ENCODE assay signal across 1 cellular context in the genomic region with DNA sequence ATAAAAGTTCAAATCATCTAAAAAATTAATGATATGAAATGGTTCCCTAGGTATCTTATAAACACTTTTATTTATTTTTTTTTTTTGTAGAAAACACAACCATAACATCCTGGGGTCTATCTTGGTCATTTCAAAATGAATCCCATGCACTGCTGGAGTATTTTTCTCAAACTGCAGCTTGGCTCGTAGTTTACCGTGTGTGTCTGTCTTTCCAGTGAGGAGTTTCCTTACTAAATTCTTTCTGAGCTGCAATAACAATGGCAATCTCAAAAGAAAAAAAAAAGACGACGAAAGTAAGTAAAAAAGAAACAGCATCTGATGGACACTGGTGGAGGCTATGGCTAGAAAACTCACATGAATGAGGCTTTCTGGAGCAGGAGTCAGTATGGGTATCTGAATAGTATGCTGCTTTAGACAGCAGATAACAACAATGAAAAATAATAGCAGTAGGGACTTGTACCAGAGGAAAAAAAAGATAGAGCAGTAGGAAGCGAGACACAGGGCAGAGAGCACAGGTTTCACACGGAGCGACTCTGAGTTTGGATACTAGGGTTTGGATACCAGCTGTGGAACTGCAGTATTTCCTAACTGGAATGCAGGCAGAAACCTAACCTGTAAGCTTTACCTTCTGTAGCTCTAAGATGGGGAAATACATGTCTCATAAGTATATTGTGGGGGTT.
TF ChIP-seq lines count a peak whose summit lies in the region.

No MANE protein-coding gene starts in this region.

TF ChIP-seq in GM23338, 12 proteins besides CTCF, POLR2A, EP300 and RAD21 (continued from another document):
- TF ChIP-seq, protein P1, sequence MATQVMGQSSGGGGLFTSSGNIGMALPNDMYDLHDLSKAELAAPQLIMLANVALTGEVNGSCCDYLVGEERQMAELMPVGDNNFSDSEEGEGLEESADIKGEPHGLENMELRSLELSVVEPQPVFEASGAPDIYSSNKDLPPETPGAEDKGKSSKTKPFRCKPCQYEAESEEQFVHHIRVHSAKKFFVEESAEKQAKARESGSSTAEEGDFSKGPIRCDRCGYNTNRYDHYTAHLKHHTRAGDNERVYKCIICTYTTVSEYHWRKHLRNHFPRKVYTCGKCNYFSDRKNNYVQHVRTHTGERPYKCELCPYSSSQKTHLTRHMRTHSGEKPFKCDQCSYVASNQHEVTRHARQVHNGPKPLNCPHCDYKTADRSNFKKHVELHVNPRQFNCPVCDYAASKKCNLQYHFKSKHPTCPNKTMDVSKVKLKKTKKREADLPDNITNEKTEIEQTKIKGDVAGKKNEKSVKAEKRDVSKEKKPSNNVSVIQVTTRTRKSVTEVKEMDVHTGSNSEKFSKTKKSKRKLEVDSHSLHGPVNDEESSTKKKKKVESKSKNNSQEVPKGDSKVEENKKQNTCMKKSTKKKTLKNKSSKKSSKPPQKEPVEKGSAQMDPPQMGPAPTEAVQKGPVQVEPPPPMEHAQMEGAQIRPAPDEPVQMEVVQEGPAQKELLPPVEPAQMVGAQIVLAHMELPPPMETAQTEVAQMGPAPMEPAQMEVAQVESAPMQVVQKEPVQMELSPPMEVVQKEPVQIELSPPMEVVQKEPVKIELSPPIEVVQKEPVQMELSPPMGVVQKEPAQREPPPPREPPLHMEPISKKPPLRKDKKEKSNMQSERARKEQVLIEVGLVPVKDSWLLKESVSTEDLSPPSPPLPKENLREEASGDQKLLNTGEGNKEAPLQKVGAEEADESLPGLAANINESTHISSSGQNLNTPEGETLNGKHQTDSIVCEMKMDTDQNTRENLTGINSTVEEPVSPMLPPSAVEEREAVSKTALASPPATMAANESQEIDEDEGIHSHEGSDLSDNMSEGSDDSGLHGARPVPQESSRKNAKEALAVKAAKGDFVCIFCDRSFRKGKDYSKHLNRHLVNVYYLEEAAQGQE (IDR thresholded peaks at IDR 0.05; ENCODE audit: unreplicated experiment), result no peak
- no peak for TF ChIP-seq POLR2AphosphoS5 (IDR thresholded peaks at IDR 0.05; ENCODE audit: low read depth)
TF ChIP-seq in GM23338: peak in this region for 0.
